Comparison of ENCODE assay signal across 1 cellular context in the genomic region with DNA sequence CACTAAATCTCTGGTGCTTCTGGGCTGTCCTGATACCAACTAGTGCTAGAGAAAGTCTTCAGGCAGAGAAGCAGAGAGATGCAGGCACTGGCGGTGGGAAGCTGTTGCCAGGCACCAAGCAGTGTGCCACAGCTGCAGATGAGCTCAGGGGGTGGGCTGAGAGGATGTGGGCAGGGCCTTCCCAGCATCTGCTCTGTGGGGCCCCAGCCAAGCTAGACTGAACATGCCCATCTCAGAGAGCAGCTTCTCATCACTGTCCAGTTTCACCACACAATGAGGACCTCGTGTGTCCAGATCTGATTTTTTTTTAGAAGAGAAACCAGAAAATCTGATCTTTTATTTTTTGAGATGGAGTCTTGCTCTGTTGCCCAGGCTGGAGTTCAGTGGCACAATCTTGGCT.
TF ChIP-seq lines count a peak whose summit lies in the region.

No MANE protein-coding gene starts in this region.

TF ChIP-seq in HEK293, 187 proteins besides CTCF, POLR2A, EP300 and RAD21 (continued from another document):
- no peak for TF ChIP-seq ZNF114 (tag by site-specific recombination; IDR thresholded peaks at IDR 0.05)
- peak; percentile 62 for TF ChIP-seq ZIC2 (tag by site-specific recombination; IDR thresholded peaks at IDR 0.05)
- TF ChIP-seq ZNF140 (tag by site-specific recombination; IDR thresholded peaks at IDR 0.05), result no peak
- TF ChIP-seq ZFHX2 (tag by site-specific recombination; conservative IDR thresholded peaks at IDR 0.05), result 0 out of 2 replicates have a peak, but pooled peaks have one; percentile 28
- 0 out of 2 replicates have a peak, but pooled peaks have one; percentile 17 for TF ChIP-seq ZNF335 (tag by site-specific recombination; conservative IDR thresholded peaks at IDR 0.05)
- TF ChIP-seq MZF1 (tag by site-specific recombination; IDR thresholded peaks at IDR 0.05; ENCODE audit: borderline replicate concordance), result no peak
- no peak for TF ChIP-seq ZNF155 (tag by site-specific recombination; IDR thresholded peaks at IDR 0.05)
- no peak for TF ChIP-seq PBX3 (CRISPR knock-in tag; IDR thresholded peaks at IDR 0.05)
- no peak for TF ChIP-seq ZNF654 (tag by site-specific recombination; IDR thresholded peaks at IDR 0.05; ENCODE audit: low read depth)
- TF ChIP-seq GLIS1 (tag by site-specific recombination; IDR thresholded peaks at IDR 0.05), result no peak
- no peak for TF ChIP-seq ZNF394 (tag by site-specific recombination; IDR thresholded peaks at IDR 0.05; ENCODE audit: borderline replicate concordance)
